8 cellular contexts compared by ENCODE assay signal in genomic region chr11:112086422-112087191, GRCh38. TPM values are rescaled to one million over a fixed set of nuclear protein-coding genes. Genes with fewer than 3 reads are reported as not detected.
DNase-seq lines count a peak whose midpoint lies in the region; ATAC-seq lines count a peak whose summit lies in the region.

Gene SDHD, plus strand, starts transcription at chr11:112086873. Its CDS starts 35 bp downstream, at chr11:112086908.
Gene TIMM8B, minus strand, starts transcription at chr11:112086756. Its CDS starts 33 bp downstream, at chr11:112086723.

- H3K4ac ChIP-seq in mesendoderm (ENCODE audit: low read depth, low read length): peak within 1 kb of the TSS; percentile 76

- H3K9ac ChIP-seq in NT2/D1 (ENCODE audit: insufficient read length, low read depth) (peak within 1 kb of the TSS; percentile 98), endocrine pancreas (ENCODE audit: control insufficient read depth, insufficient read depth, low read length) (peak within 1 kb of the TSS; percentile 93), mesendoderm (ENCODE audit: low read length) (peak within 1 kb of the TSS; percentile 94)

- peak within 1 kb of the TSS; percentile 98 for H3K4me3 ChIP-seq in NT2/D1 (ENCODE audit: insufficient read length, low read depth)
- H3K4me3 ChIP-seq in endocrine pancreas (ENCODE audit: control insufficient read depth, insufficient read depth, low read length): peak within 1 kb of the TSS; percentile 98
- H3K4me3 ChIP-seq in mesendoderm (ENCODE audit: low read length): peak within 1 kb of the TSS; percentile 93

- H3K79me1 ChIP-seq in mesendoderm (ENCODE audit: low read length): peaks cover 13% of the 10 kb centered on the region

- no peak within 1 kb of the TSS for H3K27ac ChIP-seq in mesendoderm (ENCODE audit: low read depth, low read length)

- H2BK5ac ChIP-seq in mesendoderm (ENCODE audit: low read length): no peak within 1 kb of the TSS

- CTCF ChIA-PET in activated CD8-positive, alpha-beta memory T cell treated with anti-CD3 and anti-CD28 coated beads, Interleukin-2, amount 10 ng/mL, durations not matched to agents 7 days and 5 days (lab: Charles Lee): interaction anchor here (0.7 to 2.1 kb wide), 7 partner anchors 8 to 310 kb away, joined by 3 to 12 read pairs (median 3); partner anchors contain the start of genes NKAPD1 and PIH1D2

- H3K56ac ChIP-seq in mesendoderm (ENCODE audit: low read length): peak within 1 kb of the TSS; percentile 96

- peak; percentile 85 for ATAC-seq in GM21381 (IDR thresholded peaks at IDR 0.05; ENCODE audit: unreplicated experiment)
- ATAC-seq in activated CD8-positive, alpha-beta memory T cell treated with anti-CD3 and anti-CD28 coated beads, Interleukin-2, amount 10 ng/mL, durations not matched to agents 7 days and 5 days: peak; percentile 89

- H3K36me3 ChIP-seq in NT2/D1 (ENCODE audit: insufficient read depth, insufficient read length, low read length) (peaks cover 66% of the 10 kb centered on the region), endocrine pancreas (ENCODE audit: control insufficient read depth, insufficient read depth, low read length) (peaks cover 4% of the 10 kb centered on the region), mesendoderm (ENCODE audit: control insufficient read depth, insufficient read depth, low read length) (peaks cover 6% of the 10 kb centered on the region)

- H3K18ac ChIP-seq in mesendoderm (ENCODE audit: low read length): peak within 1 kb of the TSS; percentile 5

- H3K9me3 ChIP-seq in NT2/D1 (ENCODE audit: insufficient read depth, low read length) (no peaks in the 10 kb centered on the region), endocrine pancreas (ENCODE audit: control insufficient read depth, low read length) (no peaks in the 10 kb centered on the region)

- peaks cover 65% of the 10 kb centered on the region for H3K36me3 Mint-ChIP-seq in activated CD8-positive, alpha-beta memory T cell treated with anti-CD3 and anti-CD28 coated beads, Interleukin-2, amount 10 ng/mL, durations not matched to agents 7 days and 5 days

- H3K4me3 Mint-ChIP-seq in activated CD8-positive, alpha-beta memory T cell treated with anti-CD3 and anti-CD28 coated beads, Interleukin-2, amount 10 ng/mL, durations not matched to agents 7 days and 5 days: peak within 1 kb of the TSS; percentile 94

- H3K27me3 ChIP-seq in NT2/D1 (ENCODE audit: insufficient read depth, insufficient read length) (no peaks in the 10 kb centered on the region), endocrine pancreas (ENCODE audit: control insufficient read depth, insufficient read depth, low read length) (no peaks in the 10 kb centered on the region), mesendoderm (ENCODE audit: insufficient read depth, low read length, poor library complexity) (no peaks in the 10 kb centered on the region)

- no peak within 1 kb of the TSS for H2BK120ac ChIP-seq in mesendoderm (ENCODE audit: low read depth, low read length)

- no CpG with 5 or more reads among the region's 45 CpGs for WGBS in mesendoderm (ENCODE audit: extremely low coverage, insufficient coverage, low lambda C conversion rate)

- H3K4me1 ChIP-seq in NT2/D1 (ENCODE audit: insufficient read depth, insufficient read length) (peaks cover 2% of the 10 kb centered on the region), endocrine pancreas (ENCODE audit: control insufficient read depth, insufficient read depth, low read length) (peaks cover 7% of the 10 kb centered on the region), mesendoderm (ENCODE audit: control insufficient read depth, low read depth, low read length) (no peaks in the 10 kb centered on the region)

- no peaks in the 10 kb centered on the region for H3K27me3 Mint-ChIP-seq in activated CD8-positive, alpha-beta memory T cell treated with anti-CD3 and anti-CD28 coated beads, Interleukin-2, amount 10 ng/mL, durations not matched to agents 7 days and 5 days

- no peak within 1 kb of the TSS for H2AK5ac ChIP-seq in mesendoderm (ENCODE audit: low read length)

- DNase-seq in Caki2 (ENCODE audit: low read depth): peak; percentile 87
- peak in 75 of 76 experiments; percentile 29 to 95 (median 90) for DNase-seq in HUDEP-2 (lab: John Stamatoyannopoulos, UW; ENCODE audit: unreplicated experiment in 76 of 76)
- peak; percentile 94 for DNase-seq in NT2/D1 (ENCODE audit: low read depth, low spot score)
- DNase-seq in activated CD8-positive, alpha-beta memory T cell treated with anti-CD3 and anti-CD28 coated beads, Interleukin-2, amount 10 ng/mL, durations not matched to agents 7 days and 5 days: peak; percentile 97
- DNase-seq in mesendoderm: peak; percentile 99
- DNase-seq in stimulated activated CD8-positive, alpha-beta memory T cell treated with anti-CD3 and anti-CD28 coated beads, Interleukin-15, amount 100 ng/mL, for 1 hour (ENCODE audit: low read depth): peak; percentile 90

- in situ Hi-C loops in Caki2 (cut with HindIII; ENCODE audit: low pct_unique_long_range_greater_than_20kb, low sequenced_read_pairs): no loop called here

- peaks cover 60% of the 10 kb centered on the region for H3K4me1 Mint-ChIP-seq in activated CD8-positive, alpha-beta memory T cell treated with anti-CD3 and anti-CD28 coated beads, Interleukin-2, amount 10 ng/mL, durations not matched to agents 7 days and 5 days

- no peak within 1 kb of the TSS for H2BK15ac ChIP-seq in mesendoderm (replicated peaks; ENCODE audit: low read depth)

- H3K27ac Mint-ChIP-seq in activated CD8-positive, alpha-beta memory T cell treated with anti-CD3 and anti-CD28 coated beads, Interleukin-2, amount 10 ng/mL, durations not matched to agents 7 days and 5 days: peak within 1 kb of the TSS; percentile 92

- peaks cover 22% of the 10 kb centered on the region for H3K79me2 ChIP-seq in mesendoderm (ENCODE audit: control insufficient read depth, insufficient read depth, low read length)

- no peak within 1 kb of the TSS for H3K23ac ChIP-seq in mesendoderm (ENCODE audit: low read length)

- no peaks in the 10 kb centered on the region for H3K9me3 Mint-ChIP-seq in activated CD8-positive, alpha-beta memory T cell treated with anti-CD3 and anti-CD28 coated beads, Interleukin-2, amount 10 ng/mL, durations not matched to agents 7 days and 5 days (ENCODE audit: low read depth)

- H4K8ac ChIP-seq in mesendoderm (ENCODE audit: low read depth, low read length): no peak within 1 kb of the TSS

- H3K4me2 ChIP-seq in mesendoderm (ENCODE audit: low read length): peak within 1 kb of the TSS; percentile 69

- H4K5ac ChIP-seq in mesendoderm (ENCODE audit: low read length): peak within 1 kb of the TSS; percentile 10

RNA-seq across cellular contexts. Expression of gene SDHD, which starts in this region (rescaled TPM):
- total RNA-seq in Caki2 (2014; rRNA removed; shearing (Covaris generic); ENCODE audit: low replicate concordance): 75.6 and 140 TPM in 2 replicates
- 10 to 100 TPM; 71.8 to 93.5 TPM for total RNA-seq in activated CD8-positive, alpha-beta memory T cell treated with anti-CD3 and anti-CD28 coated beads, Interleukin-2, amount 10 ng/mL, durations not matched to agents 7 days and 5 days
- polyA plus RNA-seq in mesendoderm (2013, experiment 1 of 2): 71.8 TPM
- polyA plus RNA-seq in mesendoderm (2013, experiment 2 of 2): 77.6 TPM

RNA-seq across cellular contexts. Expression of gene TIMM8B, which starts in this region (rescaled TPM):
- 33.6 and 76.9 TPM in 2 replicates for total RNA-seq in Caki2 (2014; rRNA removed; shearing (Covaris generic); ENCODE audit: low replicate concordance)
- 10 to 100 TPM; 44.2 to 59.8 TPM for total RNA-seq in activated CD8-positive, alpha-beta memory T cell treated with anti-CD3 and anti-CD28 coated beads, Interleukin-2, amount 10 ng/mL, durations not matched to agents 7 days and 5 days
- polyA plus RNA-seq in mesendoderm (2013, experiment 1 of 2): 218 TPM
- 226 TPM for polyA plus RNA-seq in mesendoderm (2013, experiment 2 of 2)
